Comparison of ENCODE assay signal across 1 cellular context in genomic region chr1:26695417-26696190, GRCh38.
A peak's percentile ranks its signal among the peaks of the same experiment; 100 is the strongest.
TF ChIP-seq lines count a peak whose summit lies in the region.

TSS of gene ARID1A (plus strand) at chr1:26696015. CDS start at chr1:26696404, 389 bp downstream.

TF ChIP-seq in HepG2, 621 proteins besides CTCF, POLR2A, EP300 and RAD21 (continued from another document and continues in another):
- TF ChIP-seq NRL (CRISPR knock-in tag; IDR thresholded peaks at IDR 0.05; ENCODE audit: borderline replicate concordance) = peak; percentile 79; the same call in 1 of the 2 replicates
- peak; percentile 98 for TF ChIP-seq ZNF547 (CRISPR knock-in tag; IDR thresholded peaks at IDR 0.05)
- TF ChIP-seq TFE3 (CRISPR knock-in tag; IDR thresholded peaks at IDR 0.05) = peak; percentile 72; the same call in 1 of the 2 replicates
- peak; percentile 69; the same call in 1 of the 2 replicates for TF ChIP-seq BCL3 (CRISPR knock-in tag; IDR thresholded peaks at IDR 0.05)
- TF ChIP-seq POLR2G (IDR thresholded peaks at IDR 0.05; ENCODE audit: low read depth, low read length) = peak; percentile 93
- TF ChIP-seq ZKSCAN5 (CRISPR knock-in tag; IDR thresholded peaks at IDR 0.05) = no peak
- peak in 1 of 2 experiments; percentile 60; a peak in 1 of 4 replicates for TF ChIP-seq REST (IDR thresholded peaks at IDR 0.05; ENCODE audit: borderline replicate concordance in 1 of 2, low read depth in 1 of 2, low read length in 2 of 2)
- TF ChIP-seq IRF9 (CRISPR knock-in tag; IDR thresholded peaks at IDR 0.05; ENCODE audit: borderline replicate concordance) = peak; percentile 82; the same call in 1 of the 2 replicates
- no peak for TF ChIP-seq TEAD2 (CRISPR knock-in tag; IDR thresholded peaks at IDR 0.05)
- peak; percentile 95; the same call in 1 of the 2 replicates for TF ChIP-seq ZSCAN5A (CRISPR knock-in tag; IDR thresholded peaks at IDR 0.05; ENCODE audit: borderline replicate concordance)
- peak in 1 of 2 experiments; percentile 74; a peak in 2 of 4 replicates for TF ChIP-seq ATF4 (CRISPR knock-in tag; IDR thresholded peaks at IDR 0.05)
- TF ChIP-seq KDM4B (CRISPR knock-in tag; IDR thresholded peaks at IDR 0.05) = peak; percentile 98
- peak; percentile 79 for TF ChIP-seq HNF4A (CRISPR knock-in tag; IDR thresholded peaks at IDR 0.05)
- no peak for TF ChIP-seq ADNP (CRISPR knock-in tag; IDR thresholded peaks at IDR 0.05)
- TF ChIP-seq ZBTB3 (CRISPR knock-in tag; IDR thresholded peaks at IDR 0.05; ENCODE audit: borderline replicate concordance, low read depth) = peak; percentile 85; the same call in 1 of the 2 replicates
- no peak for TF ChIP-seq POLR2AphosphoS2 (IDR thresholded peaks at IDR 0.05; ENCODE audit: low read depth, low read length)
- TF ChIP-seq TBP (CRISPR knock-in tag; IDR thresholded peaks at IDR 0.05) = no peak
- peak; percentile 73 for TF ChIP-seq MIER3 (CRISPR knock-in tag; IDR thresholded peaks at IDR 0.05; ENCODE audit: borderline replicate concordance)
- TF ChIP-seq NFE2L1 (CRISPR knock-in tag; IDR thresholded peaks at IDR 0.05; ENCODE audit: borderline replicate concordance) = no peak
- TF ChIP-seq ZNF317 (CRISPR knock-in tag; IDR thresholded peaks at IDR 0.05) = peak; percentile 84
- peak; percentile 71 for TF ChIP-seq ZBTB33 (CRISPR knock-in tag; IDR thresholded peaks at IDR 0.05)
- TF ChIP-seq ZNF512 (CRISPR knock-in tag; IDR thresholded peaks at IDR 0.05) = no peak
- TF ChIP-seq ZNF230 (CRISPR knock-in tag; IDR thresholded peaks at IDR 0.05) = 0 out of 2 replicates have a peak, but pooled peaks have one; percentile 80
- peak; percentile 57; the same call in 1 of the 2 replicates for TF ChIP-seq ATF3 (CRISPR knock-in tag; IDR thresholded peaks at IDR 0.05)
- peak; percentile 84 for TF ChIP-seq ZNF776 (CRISPR knock-in tag; IDR thresholded peaks at IDR 0.05)
- peak; percentile 76; the same call in 1 of the 2 replicates for TF ChIP-seq THYN1 (CRISPR knock-in tag; IDR thresholded peaks at IDR 0.05; ENCODE audit: borderline replicate concordance, low read depth)
- TF ChIP-seq ZNF766 (CRISPR knock-in tag; IDR thresholded peaks at IDR 0.05; ENCODE audit: borderline replicate concordance) = peak; percentile 81; the same call in 1 of the 2 replicates
- peak; percentile 91 for TF ChIP-seq TFDP2 (CRISPR knock-in tag; IDR thresholded peaks at IDR 0.05)
- peak; percentile 93 for TF ChIP-seq YY1 (IDR thresholded peaks at IDR 0.05; ENCODE audit: insufficient read depth, insufficient replicate concordance, low read depth, low read length)
- TF ChIP-seq ZBTB14 (CRISPR knock-in tag; IDR thresholded peaks at IDR 0.05) = no peak
- peak; percentile 49; the same call in 1 of the 2 replicates for TF ChIP-seq MLXIP (CRISPR knock-in tag; IDR thresholded peaks at IDR 0.05; ENCODE audit: borderline replicate concordance)
- TF ChIP-seq DBP (CRISPR knock-in tag; IDR thresholded peaks at IDR 0.05; ENCODE audit: not compliant biosample characterization) = no peak
